ENCODE assay signal across 8 cellular contexts in the genomic region with DNA sequence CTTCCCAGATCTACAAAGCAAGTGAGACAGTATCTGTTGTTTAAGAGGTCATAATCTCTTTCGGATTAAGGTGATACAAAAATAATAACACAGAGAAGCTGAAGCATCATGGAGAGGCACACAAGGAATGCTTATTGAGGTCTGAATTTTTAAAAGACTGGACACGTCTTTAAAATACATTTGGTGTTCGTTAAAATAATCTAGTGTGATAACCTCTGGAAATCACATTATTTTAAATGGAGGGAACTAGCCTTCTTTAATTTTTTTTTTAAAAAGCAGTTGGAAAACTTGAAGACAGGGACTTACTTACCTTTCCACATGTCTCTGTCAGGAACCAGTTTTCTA. TPM values are rescaled to one million over a fixed set of nuclear protein-coding genes. Genes with fewer than 3 reads are reported as not detected.
DNase-seq lines count a peak whose midpoint lies in the region; ATAC-seq and TF ChIP-seq lines count a peak whose summit lies in the region.

No MANE protein-coding gene starts in this region.

- H3K9ac ChIP-seq in IMR-90 (ENCODE audit: low read depth, low read length) (peak overlapping the region; percentile 78; the same call in 1 of the 2 replicates), mucosa of stomach (ENCODE audit: low read length) (peak overlapping the region; percentile 81)

- DNase-seq in IMR-90 (no peak), cardiac fibroblast (ENCODE audit: low read depth in 2 of 2) (no peak)

- peak overlapping the region; percentile 81; the same call in 1 of the 2 replicates for H2BK120ac ChIP-seq in IMR-90 (ENCODE audit: low read depth, low read length)

- no peak overlapping the region for H3K27ac ChIP-seq in ACC112 (ENCODE audit: low read depth, low read length)
- no peak overlapping the region for H3K27ac ChIP-seq in IMR-90 (ENCODE audit: insufficient read depth, low read length)

- peaks cover 17 to 20% of the 10 kb centered on the region in 2 experiments for H3K79me1 ChIP-seq in IMR-90 (ENCODE audit: low read depth in 1 of 2, low read length in 2 of 2)

- H4K20me1 ChIP-seq in IMR-90 (ENCODE audit: insufficient read depth, low read length) = peaks cover 5% of the 10 kb centered on the region; the same call in 1 of the 2 replicates

- peak overlapping the region; percentile 78 for H3K4me2 ChIP-seq in IMR-90 (ENCODE audit: low read depth, low read length)

- intact Hi-C loops in IMR-90 (cut with micrococcal nuclease) = loop anchor here (2.0 to 10.0 kb wide), 2 partner anchors 132 to 296 kb away; no protein-coding TSS in a partner anchor

- H2BK20ac ChIP-seq in IMR-90 (ENCODE audit: low read depth, low read length) = no peak overlapping the region

- peak overlapping the region; percentile 86; the same call in 1 of the 2 replicates for H3K14ac ChIP-seq in IMR-90 (replicated peaks; ENCODE audit: low read depth, low read length)

- dilution Hi-C loops in IMR-90 (cut with HindIII; ENCODE audit: low sequenced_read_pairs, unreplicated experiment) = no loop called here

- POLR2A ChIA-PET in IMR-90 (lab: Charles Lee; ENCODE audit: unreplicated experiment) = no interaction called here

- no TSS peak for BruUV-seq in IMR-90 (replicated peaks; lab: Mats Ljungman, UMichigan)

- H3K4ac ChIP-seq in IMR-90 (ENCODE audit: low read depth, low read length) = peak overlapping the region; percentile 81; the same call in 1 of the 2 replicates

- ATAC-seq in IMR-90 (ENCODE audit: low read depth) (no peak), HG03135 (IDR thresholded peaks at IDR 0.05; ENCODE audit: unreplicated experiment) (no peak), GM18505 (IDR thresholded peaks at IDR 0.05; ENCODE audit: unreplicated experiment) (no peak), GM21825 (IDR thresholded peaks at IDR 0.05; ENCODE audit: unreplicated experiment) (no peak), GM21360 (IDR thresholded peaks at IDR 0.05; ENCODE audit: unreplicated experiment) (no peak)

- no peak for TF ChIP-seq RAD21 in IMR-90 (IDR thresholded peaks at IDR 0.05; ENCODE audit: low read length)

- peak overlapping the region; percentile 69 to 97; a peak in 3 of 4 replicates for H4K8ac ChIP-seq in IMR-90 (ENCODE audit: low read depth in 2 of 2, low read length in 2 of 2)

- H2AK9ac ChIP-seq in IMR-90 (replicated peaks; ENCODE audit: low read depth, low read length, poor library complexity) = no peak overlapping the region

- no peaks in the 10 kb centered on the region for H3K9me1 ChIP-seq in IMR-90 (ENCODE audit: insufficient read depth, low read length)

- no peak overlapping the region for H3K56ac ChIP-seq in IMR-90 (ENCODE audit: extremely low read depth, insufficient read depth, low read length)

- no peaks in the 10 kb centered on the region for H3K79me2 ChIP-seq in ACC112 (ENCODE audit: control insufficient read depth, insufficient read depth, low read length, unreplicated experiment)

- H3K36me3 ChIP-seq in ACC112 (ENCODE audit: insufficient read depth, low read length) (no peaks in the 10 kb centered on the region), IMR-90 (ENCODE audit: control insufficient read depth, insufficient read depth, low read length) (no peaks in the 10 kb centered on the region), mucosa of stomach (ENCODE audit: control insufficient read depth, insufficient read depth, low read length) (no peaks in the 10 kb centered on the region)

- CTCF ChIA-PET in IMR-90 (lab: Yijun Ruan, JAX) = interaction anchor here (5.0 kb wide), 1 partner anchor 164 kb away, joined by 67 read pairs; no protein-coding TSS in a partner anchor

- H3K4me1 ChIP-seq in ACC112 (ENCODE audit: control insufficient read depth, insufficient read depth, low read length, unreplicated experiment) = peaks cover 7% of the 10 kb centered on the region
- H3K4me1 ChIP-seq in IMR-90 (ENCODE audit: control insufficient read depth, insufficient read depth, low read length) = peaks cover 3% of the 10 kb centered on the region
- peaks cover 17% of the 10 kb centered on the region for H3K4me1 ChIP-seq in mucosa of stomach (ENCODE audit: control insufficient read depth, insufficient read depth, low read length)

- H2AFZ ChIP-seq in ACC112 (ENCODE audit: low read length, unreplicated experiment) (peak overlapping the region; percentile 87), IMR-90 (replicated peaks; ENCODE audit: low read length, poor library complexity) (peak overlapping the region; percentile 98)

- no peak overlapping the region for H4K5ac ChIP-seq in IMR-90 (ENCODE audit: low read depth, low read length)

- TF ChIP-seq CTCF in IMR-90 (conservative IDR thresholded peaks at IDR 0.05; ENCODE audit: low read depth, low read length) = no peak
- no peak for TF ChIP-seq CTCF in cardiac fibroblast (IDR thresholded peaks at IDR 0.05; ENCODE audit: low read depth, low read length)

- in situ Hi-C loops in IMR-90 (cut with MboI; ENCODE audit: low sequenced_read_pairs) = loop anchor here (5.0 to 10.0 kb wide), 2 partner anchors 159 to 258 kb away; no protein-coding TSS in a partner anchor

- peak overlapping the region; percentile 69; the same call in 1 of the 2 replicates for H4K91ac ChIP-seq in IMR-90 (ENCODE audit: insufficient read depth, low read depth, low read length)

- H3K18ac ChIP-seq in IMR-90 (ENCODE audit: low read depth, low read length) = no peak overlapping the region

- H3K9me3 ChIP-seq in IMR-90 (ENCODE audit: control insufficient read depth, insufficient read depth, low read length) (no peaks in the 10 kb centered on the region), mucosa of stomach (ENCODE audit: control insufficient read depth, low read length) (no peaks in the 10 kb centered on the region)

- no peak overlapping the region for H2AK5ac ChIP-seq in IMR-90 (ENCODE audit: low read depth, low read length)

- H3K23ac ChIP-seq in IMR-90 (ENCODE audit: low read depth, low read length) = no peak overlapping the region

- TF ChIP-seq POLR2A in IMR-90 (IDR thresholded peaks at IDR 0.05; ENCODE audit: low read depth, low read length) (no peak), GM18505 (IDR thresholded peaks at IDR 0.05; ENCODE audit: borderline replicate concordance, extremely low read depth, insufficient read depth, insufficient read length) (no peak)

- no peak overlapping the region for H2BK5ac ChIP-seq in IMR-90 (ENCODE audit: low read depth, low read length, poor library complexity, severe bottlenecking)

- no peaks in the 10 kb centered on the region for H3K27me3 ChIP-seq in ACC112 (ENCODE audit: insufficient read depth, low read length)
- no peaks in the 10 kb centered on the region for H3K27me3 ChIP-seq in IMR-90 (ENCODE audit: control insufficient read depth, insufficient read depth, low read length)
- no peaks in the 10 kb centered on the region for H3K27me3 ChIP-seq in mucosa of stomach (ENCODE audit: control insufficient read depth, insufficient read depth, low read length)

- H2BK15ac ChIP-seq in IMR-90 (ENCODE audit: low read depth, low read length) = peak overlapping the region; percentile 53; the same call in 1 of the 3 replicates

- peak overlapping the region; percentile 94 for H3K4me3 ChIP-seq in ACC112 (ENCODE audit: low read depth, low read length)
- peak overlapping the region; percentile 82 for H3K4me3 ChIP-seq in IMR-90 (ENCODE audit: insufficient read depth, low read depth, low read length)
- H3K4me3 ChIP-seq in cardiac fibroblast (replicated peaks in 1 of 2; ENCODE audit: low read depth in 2 of 2, low read length in 2 of 2) = peak overlapping the region; percentile 78 to 83
- H3K4me3 ChIP-seq in mucosa of stomach (ENCODE audit: low read length) = no peak overlapping the region

- WGBS in IMR-90 (ENCODE audit: extremely low coverage in 2 of 2, insufficient read length in 1 of 2), 2 experiments = no CpG with 5 or more reads among the region's 3 CpGs

TF ChIP-seq in IMR-90, 13 proteins besides CTCF, POLR2A, EP300 and RAD21:
- TF ChIP-seq RCOR1 (IDR thresholded peaks at IDR 0.05; ENCODE audit: insufficient replicate concordance, low read length) (no peak), FOS (IDR thresholded peaks at IDR 0.05; ENCODE audit: low read depth, low read length) (no peak), BHLHE40 (IDR thresholded peaks at IDR 0.05; ENCODE audit: low read depth, low read length) (no peak), CEBPB (IDR thresholded peaks at IDR 0.05; ENCODE audit: low read depth, low read length) (no peak), MAFK (IDR thresholded peaks at IDR 0.05; ENCODE audit: low read depth, low read length) (no peak)
- TF ChIP-seq, protein P1, sequence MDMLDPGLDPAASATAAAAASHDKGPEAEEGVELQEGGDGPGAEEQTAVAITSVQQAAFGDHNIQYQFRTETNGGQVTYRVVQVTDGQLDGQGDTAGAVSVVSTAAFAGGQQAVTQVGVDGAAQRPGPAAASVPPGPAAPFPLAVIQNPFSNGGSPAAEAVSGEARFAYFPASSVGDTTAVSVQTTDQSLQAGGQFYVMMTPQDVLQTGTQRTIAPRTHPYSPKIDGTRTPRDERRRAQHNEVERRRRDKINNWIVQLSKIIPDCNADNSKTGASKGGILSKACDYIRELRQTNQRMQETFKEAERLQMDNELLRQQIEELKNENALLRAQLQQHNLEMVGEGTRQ (IDR thresholded peaks at IDR 0.05; ENCODE audit: low read depth, low read length) = no peak
TF ChIP-seq in IMR-90: peak in this region for 0.

RNA-seq across cellular contexts. Expression of a gene that starts 1.9 kb away (rescaled TPM):
- 6.1 and 6.7 TPM in 2 replicates for total RNA-seq in IMR-90 (2012; rRNA removed)
- 4.3 and 5.1 TPM in 2 replicates for polyA plus RNA-seq in IMR-90 (2012; rRNA removed)
- 3.1 and 3.6 TPM in 2 replicates for polyA plus RNA-seq in IMR-90 (2012; cell fraction: cytosol; rRNA removed)
- polyA plus RNA-seq in IMR-90 (2012; cell fraction: nucleus; rRNA removed; ENCODE audit: low replicate concordance) = 5.1 and 13.1 TPM in 2 replicates
